8 cellular contexts compared by ENCODE assay signal in the genomic region with DNA sequence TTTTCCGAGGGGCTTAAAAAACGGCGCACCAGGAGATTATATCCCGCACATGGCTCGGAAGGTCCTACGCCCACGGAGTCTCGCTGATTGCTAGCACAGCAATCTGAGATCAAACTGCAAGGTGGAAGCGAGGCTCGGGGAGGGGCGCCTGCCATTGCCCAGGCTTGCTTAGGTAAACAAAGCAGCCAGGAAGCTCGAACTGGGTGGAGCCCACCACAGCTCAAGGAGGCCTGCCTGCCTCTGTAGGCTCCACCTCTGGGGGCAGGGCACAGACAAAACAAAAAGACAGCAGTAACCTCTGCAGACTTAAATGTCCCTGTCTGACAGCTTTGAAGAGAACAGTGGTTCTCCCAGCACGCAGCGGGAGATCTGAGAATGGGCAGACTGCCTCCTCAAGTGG.
A peak's percentile ranks its signal among the peaks of the same experiment; 100 is the strongest.
DNase-seq lines count a peak whose midpoint lies in the region; TF ChIP-seq lines count a peak whose summit lies in the region.
"Not testable (repeated sequence)": the region's sequence is repeated elsewhere in the genome, so short reads cannot be mapped to it uniquely, and the experiment has no call there.

No MANE protein-coding gene starts in this region.

- 64 to 95% methylated on average over 2 to 14 of the region's 14 CpGs for WGBS in endodermal cell (ENCODE audit: insufficient coverage in 1 of 2, insufficient read length in 1 of 2), 2 experiments

- H3K4me1 Mint-ChIP-seq in CD4-positive, alpha-beta memory T cell = peaks cover 11 to 33% (median 17%) of the 10 kb centered on the region in 4 donors
- H3K4me1 Mint-ChIP-seq in T-helper 2 cell treated with Interferon-gamma antibody and Interleukin-4, amounts not matched to agents 5 μg/mL and 100 μg/mL, for 36 hours (ENCODE audit: low read depth); activated T-helper 2 cell treated with anti-CD3 and anti-CD28 coated beads, Interferon-gamma antibody, Interleukin-2, Interleukin-4, amounts not matched to agents 10 μg/mL and 5 μg/mL and 100 μg/mL, durations not matched to agents 14 hours and 24 hours and 36 hours (ENCODE audit: low read depth); endodermal cell: not testable (repeated sequence)
- peaks cover 22% of the 10 kb centered on the region for H3K4me1 Mint-ChIP-seq in activated CD4-positive, alpha-beta memory T cell treated with anti-CD3 and anti-CD28 coated beads, Interleukin-2, amount 10 ng/mL, durations not matched to agents 7 days and 5 days

- in situ Hi-C loops in Caki2 (cut with HindIII; ENCODE audit: low pct_unique_long_range_greater_than_20kb, low sequenced_read_pairs) = not testable (repeated sequence)

- not testable (repeated sequence) for H3K27me3 ChIP-seq in CD4-positive, alpha-beta memory T cell (ENCODE audit: insufficient read depth, low read length); endodermal cell (ENCODE audit: control insufficient read depth, insufficient read depth, low read length, poor library complexity, severe bottlenecking)

- CTCF ChIA-PET in CD4-positive, alpha-beta memory T cell (lab: Charles Lee; ENCODE audit: partially characterized antibody); activated CD4-positive, alpha-beta memory T cell treated with anti-CD3 and anti-CD28 coated beads, Interleukin-2, amount 10 ng/mL, durations not matched to agents 7 days and 5 days (lab: Charles Lee): not testable (repeated sequence)

- not testable (repeated sequence) for H3K4me3 ChIP-seq in CD4-positive, alpha-beta memory T cell (ENCODE audit: low read length in 2 of 2); endodermal cell (ENCODE audit: low read length)

- POLR2A ChIA-PET in CD4-positive, alpha-beta memory T cell (lab: Charles Lee; ENCODE audit: partially characterized antibody); activated CD4-positive, alpha-beta memory T cell treated with anti-CD3 and anti-CD28 coated beads, Interleukin-2, amount 10 ng/mL, durations not matched to agents 7 days and 5 days (lab: Charles Lee): not testable (repeated sequence)

- H3K9me3 ChIP-seq in CD4-positive, alpha-beta memory T cell (ENCODE audit: control insufficient read depth in 1 of 2, low read length in 2 of 2); endodermal cell (ENCODE audit: control insufficient read depth, low read length): not testable (repeated sequence)

- H3K27ac ChIP-seq in CD4-positive, alpha-beta memory T cell (ENCODE audit: low read depth, low read length); endodermal cell (ENCODE audit: low read depth, low read length): not testable (repeated sequence)

- H3K27me3 Mint-ChIP-seq in CD4-positive, alpha-beta memory T cell; T-helper 2 cell treated with Interferon-gamma antibody and Interleukin-4, amounts not matched to agents 5 μg/mL and 100 μg/mL, for 36 hours (ENCODE audit: low read depth); activated CD4-positive, alpha-beta memory T cell treated with anti-CD3 and anti-CD28 coated beads, Interleukin-2, amount 10 ng/mL, durations not matched to agents 7 days and 5 days; activated T-helper 2 cell treated with anti-CD3 and anti-CD28 coated beads, Interferon-gamma antibody, Interleukin-2, Interleukin-4, amounts not matched to agents 10 μg/mL and 5 μg/mL and 100 μg/mL, durations not matched to agents 14 hours and 24 hours and 36 hours (ENCODE audit: low read depth); endodermal cell (ENCODE audit: insufficient read depth): not testable (repeated sequence)

- peaks cover 11% of the 10 kb centered on the region for H3K4me1 ChIP-seq in CD4-positive, alpha-beta memory T cell (ENCODE audit: insufficient read depth, low read length)
- not testable (repeated sequence) for H3K4me1 ChIP-seq in endodermal cell (ENCODE audit: control insufficient read depth, insufficient read depth, low read length)

- peaks cover 21 to 28% of the 10 kb centered on the region in 2 donors for H3K36me3 Mint-ChIP-seq in CD4-positive, alpha-beta memory T cell
- peaks cover 13% of the 10 kb centered on the region for H3K36me3 Mint-ChIP-seq in T-helper 2 cell treated with Interferon-gamma antibody and Interleukin-4, amounts not matched to agents 5 μg/mL and 100 μg/mL, for 36 hours (ENCODE audit: low read depth)
- H3K36me3 Mint-ChIP-seq in activated CD4-positive, alpha-beta memory T cell treated with anti-CD3 and anti-CD28 coated beads, Interleukin-2, amount 10 ng/mL, durations not matched to agents 7 days and 5 days (ENCODE audit: low read depth) = peaks cover 40% of the 10 kb centered on the region
- peaks cover 18% of the 10 kb centered on the region for H3K36me3 Mint-ChIP-seq in activated T-helper 2 cell treated with anti-CD3 and anti-CD28 coated beads, Interferon-gamma antibody, Interleukin-2, Interleukin-4, amounts not matched to agents 10 μg/mL and 5 μg/mL and 100 μg/mL, durations not matched to agents 14 hours and 24 hours and 36 hours (ENCODE audit: low read depth)
- not testable (repeated sequence) for H3K36me3 Mint-ChIP-seq in endodermal cell (ENCODE audit: low read depth)

- not testable (repeated sequence) for H3K36me3 ChIP-seq in CD4-positive, alpha-beta memory T cell (ENCODE audit: insufficient read depth, low read length); endodermal cell (ENCODE audit: control insufficient read depth, insufficient read depth, low read length)

- DNase-seq in CD4-positive, alpha-beta memory T cell = peak in 4 of 5 donors; percentile 8 to 31 (median 24)
- DNase-seq in Caki2 (ENCODE audit: low read depth) (peak; percentile 4), T follicular helper cell (ENCODE audit: low read depth) (peak; percentile 0), endodermal cell (peak; percentile 35)
- DNase-seq in T-helper 2 cell treated with Interferon-gamma antibody and Interleukin-4, amounts not matched to agents 5 μg/mL and 100 μg/mL, for 36 hours (ENCODE audit: low spot score) = not testable (repeated sequence)
- peak; percentile 35 for DNase-seq in activated CD4-positive, alpha-beta memory T cell treated with anti-CD3 and anti-CD28 coated beads, Interleukin-2, amount 10 ng/mL, durations not matched to agents 7 days and 5 days
- peak; percentile 14 for DNase-seq in activated T-helper 2 cell treated with anti-CD3 and anti-CD28 coated beads, Interferon-gamma antibody, Interleukin-2, Interleukin-4, amounts not matched to agents 10 μg/mL and 5 μg/mL and 100 μg/mL, durations not matched to agents 14 hours and 24 hours and 36 hours (ENCODE audit: low spot score)
- DNase-seq in central memory CD4-positive, alpha-beta T cell = peak; percentile 8

- not testable (repeated sequence) for H3K9ac ChIP-seq in endodermal cell (ENCODE audit: extremely low read depth, low read length, poor library complexity, severe bottlenecking)

- peaks cover 7 to 37% (median 31%) of the 10 kb centered on the region in 8 donors for H3K9me3 Mint-ChIP-seq in CD4-positive, alpha-beta memory T cell
- peaks cover 26% of the 10 kb centered on the region for H3K9me3 Mint-ChIP-seq in T-helper 2 cell treated with Interferon-gamma antibody and Interleukin-4, amounts not matched to agents 5 μg/mL and 100 μg/mL, for 36 hours
- H3K9me3 Mint-ChIP-seq in activated CD4-positive, alpha-beta memory T cell treated with anti-CD3 and anti-CD28 coated beads, Interleukin-2, amount 10 ng/mL, durations not matched to agents 7 days and 5 days = peaks cover 36% of the 10 kb centered on the region
- H3K9me3 Mint-ChIP-seq in activated T-helper 2 cell treated with anti-CD3 and anti-CD28 coated beads, Interferon-gamma antibody, Interleukin-2, Interleukin-4, amounts not matched to agents 10 μg/mL and 5 μg/mL and 100 μg/mL, durations not matched to agents 14 hours and 24 hours and 36 hours = peaks cover 18% of the 10 kb centered on the region
- H3K9me3 Mint-ChIP-seq in endodermal cell = peaks cover 27% of the 10 kb centered on the region

- H3K27ac Mint-ChIP-seq in CD4-positive, alpha-beta memory T cell = peak overlapping the region in 2 of 7 donors; percentile 37 to 80
- not testable (repeated sequence) for H3K27ac Mint-ChIP-seq in T-helper 2 cell treated with Interferon-gamma antibody and Interleukin-4, amounts not matched to agents 5 μg/mL and 100 μg/mL, for 36 hours; activated T-helper 2 cell treated with anti-CD3 and anti-CD28 coated beads, Interferon-gamma antibody, Interleukin-2, Interleukin-4, amounts not matched to agents 10 μg/mL and 5 μg/mL and 100 μg/mL, durations not matched to agents 14 hours and 24 hours and 36 hours; endodermal cell
- H3K27ac Mint-ChIP-seq in activated CD4-positive, alpha-beta memory T cell treated with anti-CD3 and anti-CD28 coated beads, Interleukin-2, amount 10 ng/mL, durations not matched to agents 7 days and 5 days = peak overlapping the region; percentile 35

- intact Hi-C loops in CD4-positive, alpha-beta memory T cell (cut with micrococcal nuclease); activated T-helper 2 cell treated with anti-CD3 and anti-CD28 coated beads, Interferon-gamma antibody, Interleukin-2, Interleukin-4, amounts not matched to agents 10 μg/mL and 5 μg/mL and 100 μg/mL, durations not matched to agents 14 hours and 24 hours and 36 hours (cut with micrococcal nuclease): not testable (repeated sequence)

- peak overlapping the region in 4 of 8 donors; percentile 42 to 68 (median 50) for H3K4me3 Mint-ChIP-seq in CD4-positive, alpha-beta memory T cell
- H3K4me3 Mint-ChIP-seq in T-helper 2 cell treated with Interferon-gamma antibody and Interleukin-4, amounts not matched to agents 5 μg/mL and 100 μg/mL, for 36 hours = peak overlapping the region; percentile 38
- not testable (repeated sequence) for H3K4me3 Mint-ChIP-seq in activated CD4-positive, alpha-beta memory T cell treated with anti-CD3 and anti-CD28 coated beads, Interleukin-2, amount 10 ng/mL, durations not matched to agents 7 days and 5 days; activated T-helper 2 cell treated with anti-CD3 and anti-CD28 coated beads, Interferon-gamma antibody, Interleukin-2, Interleukin-4, amounts not matched to agents 10 μg/mL and 5 μg/mL and 100 μg/mL, durations not matched to agents 14 hours and 24 hours and 36 hours (ENCODE audit: low read depth); endodermal cell

- TF ChIP-seq CTCF in endodermal cell (conservative IDR thresholded peaks at IDR 0.05) = not testable (repeated sequence)
